Comparison of ENCODE assay signal across 8 cellular contexts in genomic region chr12:64610092-64610659, GRCh38. TPM values are rescaled to one million over a fixed set of nuclear protein-coding genes. Genes with fewer than 3 reads are reported as not detected.
DNase-seq lines count a peak whose midpoint lies in the region; ATAC-seq and TF ChIP-seq lines count a peak whose summit lies in the region.

Gene RASSF3 (plus strand): TSS chr12:64610495. CDS start chr12:64610633, 138 bp downstream.

- H4K20me1 ChIP-seq in hepatocyte (ENCODE audit: insufficient read depth, poor library complexity, severe bottlenecking), result no peaks in the 10 kb centered on the region

- ATAC-seq in GM21786 (IDR thresholded peaks at IDR 0.05; ENCODE audit: unreplicated experiment), result peak; percentile 49

- H3K4me3 Mint-ChIP-seq in T-helper 2 cell treated with Interferon-gamma antibody and Interleukin-4, amounts not matched to agents 5 μg/mL and 100 μg/mL, for 36 hours, result peak within 1 kb of the TSS; percentile 98

- H3K27me3 ChIP-seq in ascending aorta, result no peaks in the 10 kb centered on the region
- no peaks in the 10 kb centered on the region for H3K27me3 ChIP-seq in hepatocyte

- H3K9me3 ChIP-seq in ascending aorta (no peaks in the 10 kb centered on the region), hepatocyte (ENCODE audit: low read depth) (no peaks in the 10 kb centered on the region)

- H3K27ac Mint-ChIP-seq in T-helper 2 cell treated with Interferon-gamma antibody and Interleukin-4, amounts not matched to agents 5 μg/mL and 100 μg/mL, for 36 hours, result peak within 1 kb of the TSS; percentile 97

- H2AFZ ChIP-seq in hepatocyte, result peak within 1 kb of the TSS; percentile 96

- H3K79me2 ChIP-seq in hepatocyte, result peaks cover 41% of the 10 kb centered on the region

- intact Hi-C loops in ascending aorta (cut with DNase I), result loop anchor here (2.0 to 10.0 kb wide), 4 partner anchors 73 to 155 kb away; partner anchors contain the start of genes GNS and TBK1

- no peaks in the 10 kb centered on the region for H3K9me2 ChIP-seq in hepatocyte (replicated peaks; ENCODE audit: insufficient read depth)

- DNase-seq in GDM1 (lab: John Stamatoyannopoulos, UW) (peak; percentile 87), LNCaP clone FGC (ENCODE audit: low read depth) (no peak), ascending aorta (ENCODE audit: low spot score in 2 of 2) (peak in 1 of 2 donors; percentile 88), hepatocyte (ENCODE audit: low spot score) (peak; percentile 83), skeletal muscle cell (ENCODE audit: low read depth) (no peak), superior temporal gyrus (ENCODE audit: extremely low spot score) (no peak)
- peak; percentile 79 for DNase-seq in T-helper 2 cell treated with Interferon-gamma antibody and Interleukin-4, amounts not matched to agents 5 μg/mL and 100 μg/mL, for 36 hours (ENCODE audit: low spot score)

- peaks cover 0 to 4% of the 10 kb centered on the region in 2 donors for H3K36me3 ChIP-seq in ascending aorta
- no peaks in the 10 kb centered on the region for H3K36me3 ChIP-seq in hepatocyte (replicated peaks; ENCODE audit: insufficient read depth, low read depth)

- H3K27ac ChIP-seq in ascending aorta (peak within 1 kb of the TSS; percentile 93 to 95), hepatocyte (peak within 1 kb of the TSS; percentile 86)

- no peak for TF ChIP-seq CTCF in LNCaP clone FGC (IDR thresholded peaks at IDR 0.05; ENCODE audit: control insufficient read depth, extremely low read depth, insufficient read depth)
- TF ChIP-seq CTCF in ascending aorta (IDR thresholded peaks at IDR 0.05), result peak in 1 of 3 experiments; percentile 4
- TF ChIP-seq CTCF in hepatocyte (IDR thresholded peaks at IDR 0.05; ENCODE audit: poor library complexity), result no peak

- H3K36me3 Mint-ChIP-seq in T-helper 2 cell treated with Interferon-gamma antibody and Interleukin-4, amounts not matched to agents 5 μg/mL and 100 μg/mL, for 36 hours (ENCODE audit: low read depth), result peaks cover 24% of the 10 kb centered on the region

- no peaks in the 10 kb centered on the region for H3K9me3 Mint-ChIP-seq in T-helper 2 cell treated with Interferon-gamma antibody and Interleukin-4, amounts not matched to agents 5 μg/mL and 100 μg/mL, for 36 hours

- no peaks in the 10 kb centered on the region for H3K27me3 Mint-ChIP-seq in T-helper 2 cell treated with Interferon-gamma antibody and Interleukin-4, amounts not matched to agents 5 μg/mL and 100 μg/mL, for 36 hours (ENCODE audit: low read depth)

- WGBS in hepatocyte (ENCODE audit: low lambda C conversion rate, missing lambda C conversion rate), result under 1% methylated on average over 28 of the region's 76 CpGs

- H3K4me1 Mint-ChIP-seq in T-helper 2 cell treated with Interferon-gamma antibody and Interleukin-4, amounts not matched to agents 5 μg/mL and 100 μg/mL, for 36 hours (ENCODE audit: low read depth), result peaks cover 35% of the 10 kb centered on the region

- H3K4me1 ChIP-seq in ascending aorta, result peaks cover 6 to 15% of the 10 kb centered on the region in 2 donors
- H3K4me1 ChIP-seq in hepatocyte (ENCODE audit: insufficient read depth), result peaks cover 7% of the 10 kb centered on the region

- peak within 1 kb of the TSS; percentile 98 for H3K4me3 ChIP-seq in LNCaP clone FGC (ENCODE audit: low read depth, low read length)
- peak within 1 kb of the TSS; percentile 91 to 94 for H3K4me3 ChIP-seq in ascending aorta
- peak within 1 kb of the TSS; percentile 95 for H3K4me3 ChIP-seq in hepatocyte
- H3K4me3 ChIP-seq in skeletal muscle cell (ENCODE audit: low read depth, low read length), result peak within 1 kb of the TSS; percentile 72

- peak within 1 kb of the TSS; percentile 94 for H3K4me2 ChIP-seq in hepatocyte

RNA-seq across cellular contexts. Expression of gene RASSF3, which starts in this region (rescaled TPM):
- 79.6 TPM for total RNA-seq in ascending aorta
- total RNA-seq in hepatocyte, result 20.0 and 22.3 TPM in 2 replicates
- polyA plus RNA-seq in hepatocyte, result 5.1 and 7.8 TPM in 2 replicates

Comparison
In these comparisons a context has a peak if more than half of its experiments do, and no peak if none do; other contexts are left out.
1. DNase-seq: peak in GDM1 (single experiment), T-helper 2 cell treated with Interferon-gamma antibody and Interleukin-4, amounts not matched to agents 5 μg/mL and 100 μg/mL, for 36 hours (single experiment) and hepatocyte (single experiment); none in LNCaP clone FGC (single experiment), skeletal muscle cell (single experiment) and superior temporal gyrus (single experiment).
2. Peak in every context shown above with its lines, with median percentiles within 50 percentile points of each other: H3K4me3 ChIP-seq.